In genomic region chr19:44647144-44647543, GRCh38 we compare ENCODE assay signal across 24 cellular contexts. TPM values are rescaled to one million over a fixed set of nuclear protein-coding genes. Genes with fewer than 3 reads are reported as not detected.
A peak's percentile ranks its signal among the peaks of the same experiment; 100 is the strongest.
DNase-seq lines count a peak whose midpoint lies in the region; ATAC-seq and TF ChIP-seq lines count a peak whose summit lies in the region.
"Had no signal": no experiment of that assay in that cellular context is flagged by ENCODE, and none has a peak within 500 bp of the region (broad histone marks: within the 10 kb centered on the region; RNA-seq: fewer than 3 reads in every experiment).

No MANE protein-coding gene starts in this region.

- CTCF ChIA-PET in MCF 10A (lab: Yijun Ruan, JAX), result interaction anchor here (0.6 to 2.5 kb wide), 3 partner anchors 10 to 76 kb away, joined by 4 to 23 read pairs (median 12); no protein-coding TSS in a partner anchor

- H3K27me3 Mint-ChIP-seq in MCF 10A (ENCODE audit: insufficient read depth, unreplicated experiment), result no peaks in the 10 kb centered on the region

- H3K27ac Mint-ChIP-seq in MCF 10A (ENCODE audit: low read depth, unreplicated experiment), result peak overlapping the region; percentile 64
- H3K27ac Mint-ChIP-seq: activated CD4-positive, alpha-beta memory T cell treated with anti-CD3 and anti-CD28 coated beads, Interleukin-2, amount 10 ng/mL, durations not matched to agents 7 days and 5 days; activated naive CD4-positive, alpha-beta T cell treated with anti-CD3 and anti-CD28 coated beads for 36 hours; CD8-positive, alpha-beta T cell; naive thymus-derived CD4-positive, alpha-beta T cell; WTC11 had no signal

- peaks cover 51% of the 10 kb centered on the region for H3K36me3 Mint-ChIP-seq in MCF 10A (ENCODE audit: insufficient read depth, unreplicated experiment)

- no peak for TF ChIP-seq CTCF in MCF 10A (IDR thresholded peaks at IDR 0.05; ENCODE audit: unreplicated experiment)
- TF ChIP-seq CTCF in breast epithelium (IDR thresholded peaks at IDR 0.05), result no peak
- no peak for TF ChIP-seq CTCF in left ventricle myocardium inferior (IDR thresholded peaks at IDR 0.05; ENCODE audit: borderline replicate concordance)

- peak overlapping the region in 1 of 2 donors; percentile 30 for H3K27ac ChIP-seq in breast epithelium
- peak overlapping the region; percentile 84 for H3K27ac ChIP-seq in left ventricle myocardium inferior (replicated peaks)
- H3K27ac ChIP-seq in aorta (ENCODE audit: low read depth in 1 of 2, low read length in 2 of 2), result no peak overlapping the region
- H3K27ac ChIP-seq: 22Rv1 had no signal

- H3K9me3 ChIP-seq in breast epithelium (no peaks in the 10 kb centered on the region), left ventricle myocardium inferior (replicated peaks) (no peaks in the 10 kb centered on the region), aorta (ENCODE audit: control insufficient read depth, low read length) (no peaks in the 10 kb centered on the region)

- no peak overlapping the region for H3K4me3 Mint-ChIP-seq in MCF 10A (ENCODE audit: unreplicated experiment)
- H3K4me3 Mint-ChIP-seq: activated CD4-positive, alpha-beta memory T cell treated with anti-CD3 and anti-CD28 coated beads, Interleukin-2, amount 10 ng/mL, durations not matched to agents 7 days and 5 days; activated naive CD4-positive, alpha-beta T cell treated with anti-CD3 and anti-CD28 coated beads for 36 hours; CD8-positive, alpha-beta T cell; WTC11 had no signal

- intact Hi-C loops in MCF 10A (cut with micrococcal nuclease), result no loop called here
- intact Hi-C loops in breast epithelium (cut with DNase I; ENCODE audit: low total_unique reads), result no loop called here
- intact Hi-C loops in left ventricle myocardium inferior (cut with micrococcal nuclease), result no loop called here
- intact Hi-C loops in posterior vena cava (cut with DNase I), result no loop called here
- intact Hi-C loops in aorta (cut with DNase I), result no loop called here

- H3K36me3 ChIP-seq in breast epithelium (no peaks in the 10 kb centered on the region), left ventricle myocardium inferior (peaks cover 31% of the 10 kb centered on the region), aorta (ENCODE audit: control insufficient read depth in 1 of 2, insufficient read depth in 2 of 2, low read length in 1 of 2) (peaks cover 0 to 9% of the 10 kb centered on the region in 2 donors)

- no peaks in the 10 kb centered on the region for H3K27me3 ChIP-seq in breast epithelium
- H3K27me3 ChIP-seq in left ventricle myocardium inferior (ENCODE audit: low read depth), result no peaks in the 10 kb centered on the region
- H3K27me3 ChIP-seq in aorta (ENCODE audit: control insufficient read depth in 1 of 2, insufficient read depth in 2 of 2, low read length in 1 of 2), result no peaks in the 10 kb centered on the region
- H3K27me3 ChIP-seq: dorsolateral prefrontal cortex had no signal

- DNase-seq in MCF 10A (ENCODE audit: unreplicated experiment) (no peak), breast epithelium (ENCODE audit: low spot score in 2 of 2) (no peak), left ventricle myocardium inferior (no peak), posterior vena cava (ENCODE audit: low spot score) (peak; percentile 76), aorta (peak; percentile 52 to 73), UCSD-AML1 (lab: John Stamatoyannopoulos, UW; ENCODE audit: unreplicated experiment) (no peak)
- no peak for DNase-seq in activated naive CD4-positive, alpha-beta T cell treated with Interleukin-2 at 50 U/mL for 16 hours
- DNase-seq: activated CD4-positive, alpha-beta memory T cell treated with anti-CD3 and anti-CD28 coated beads, Interleukin-2, amount 10 ng/mL, durations not matched to agents 7 days and 5 days; activated naive CD4-positive, alpha-beta T cell treated with anti-CD3 and anti-CD28 coated beads for 36 hours; AML-193; amygdala; caudate nucleus; CD8-positive, alpha-beta T cell; dorsolateral prefrontal cortex; KBM-7; mesendoderm; naive thymus-derived CD4-positive, alpha-beta T cell; NCI-H1436 treated with DMSO at 0.1 percent for 48 hours; NCI-H524 treated with DMSO at 0.1 percent for 48 hours had no signal

- no peak for TF ChIP-seq POLR2A in breast epithelium (IDR thresholded peaks at IDR 0.05)

- WGBS in aorta, 2 donors, result 22 to 67% methylated on average over 31 of the region's 31 CpGs

- H3K4me1 ChIP-seq in breast epithelium (no peaks in the 10 kb centered on the region), left ventricle myocardium inferior (peaks cover 66% of the 10 kb centered on the region), aorta (ENCODE audit: control insufficient read depth in 1 of 2, insufficient read depth in 2 of 2, low read length in 2 of 2) (no peaks in the 10 kb centered on the region)

- POLR2A ChIA-PET in MCF 10A (lab: Yijun Ruan, JAX), result no interaction called here

- no peak for ATAC-seq in aorta (ENCODE audit: low FRiP score)
- ATAC-seq in HG03097 (IDR thresholded peaks at IDR 0.05; ENCODE audit: low FRiP score, unreplicated experiment), result no peak
- ATAC-seq: CD8-positive, alpha-beta T cell; naive thymus-derived CD4-positive, alpha-beta T cell; WTC11 had no signal

- no peaks in the 10 kb centered on the region for H3K9me3 Mint-ChIP-seq in MCF 10A (ENCODE audit: unreplicated experiment)
- H3K9me3 Mint-ChIP-seq: activated CD4-positive, alpha-beta memory T cell treated with anti-CD3 and anti-CD28 coated beads, Interleukin-2, amount 10 ng/mL, durations not matched to agents 7 days and 5 days; activated naive CD4-positive, alpha-beta T cell treated with anti-CD3 and anti-CD28 coated beads for 36 hours; CD8-positive, alpha-beta T cell; naive thymus-derived CD4-positive, alpha-beta T cell; WTC11 had no signal

- peaks cover 10% of the 10 kb centered on the region for H3K4me1 Mint-ChIP-seq in MCF 10A (ENCODE audit: insufficient read depth, unreplicated experiment)
- H3K4me1 Mint-ChIP-seq: WTC11 had no signal

- no TSS peak for BruUV-seq in MCF 10A (replicated peaks; lab: Mats Ljungman, UMichigan)

- H3K4me3 ChIP-seq in breast epithelium, result peak overlapping the region in 1 of 3 donors; percentile 33
- peak overlapping the region; percentile 51 for H3K4me3 ChIP-seq in left ventricle myocardium inferior
- H3K4me3 ChIP-seq in aorta (ENCODE audit: low read length in 2 of 2), result no peak overlapping the region

RNA-seq across cellular contexts. Expression of gene PVR, which starts 3.4 kb away (rescaled TPM):
- total RNA-seq in MCF 10A (2022) (140 and 141 TPM in 2 replicates), breast epithelium (10 to 100 TPM in 2 of 3 donors, 1 to 10 TPM in 1; 8.5 to 30.2 (median 22.0) TPM), left ventricle myocardium inferior (33.5 TPM), posterior vena cava (10 to 100 TPM; 22.4 to 35.6 TPM), aorta (10 to 100 TPM; 31.3 to 44.2 TPM)
- 10 to 100 TPM in 1 of 2 donors, 1 to 10 TPM in 1; 7.4 to 24.6 TPM for polyA plus RNA-seq in aorta

RNA-seq across cellular contexts. Expression of gene CEACAM19, which starts 24.1 kb away (rescaled TPM):
- total RNA-seq in MCF 10A (2022) (13.2 and 25.6 TPM in 2 replicates), breast epithelium (1 to 10 TPM in 2 of 3 donors, under 1 TPM in 1; 0.96 to 5.3 (median 4.9) TPM), left ventricle myocardium inferior (2.2 TPM), posterior vena cava (1 to 10 TPM; 4.1 to 7.8 TPM), aorta (10 to 100 TPM; 12.7 TPM)
- 10 to 100 TPM in 1 of 2 donors, 1 to 10 TPM in 1; 1.8 to 18.4 TPM for polyA plus RNA-seq in aorta
- polyA plus RNA-seq: naive thymus-derived CD4-positive, alpha-beta T cell had no signal

RNA-seq across cellular contexts. Expression of gene IGSF23, which starts 33.8 kb away (rescaled TPM):
- total RNA-seq in MCF 10A (2022) (not detected in 2 replicates), breast epithelium (not detected), left ventricle myocardium inferior (not detected), posterior vena cava (not detected), aorta (not detected)
- 1 to 10 TPM in 1 of 2 donors, under 1 TPM in 1; 0.18 to 8.4 TPM for polyA plus RNA-seq in aorta
- total RNA-seq: activated CD4-positive, alpha-beta memory T cell treated with anti-CD3 and anti-CD28 coated beads, Interleukin-2, amount 10 ng/mL, durations not matched to agents 7 days and 5 days; activated naive CD4-positive, alpha-beta T cell treated with anti-CD3 and anti-CD28 coated beads for 36 hours; CD8-positive, alpha-beta T cell; dorsolateral prefrontal cortex; frontal cortex; naive thymus-derived CD4-positive, alpha-beta T cell; osteoblast; WTC11 had no signal
- polyA plus RNA-seq: naive thymus-derived CD4-positive, alpha-beta T cell had no signal

RNA-seq across cellular contexts. Expression of gene CEACAM16, which starts 51.8 kb away (rescaled TPM):
- not detected in 2 replicates for total RNA-seq in MCF 10A (2022)
- not detected for total RNA-seq in breast epithelium
- not detected for total RNA-seq in left ventricle myocardium inferior
- total RNA-seq in posterior vena cava, result not detected
- total RNA-seq in aorta, result under 1 TPM in 1 of 2 donors, not detected in 1; 0.36 TPM
- not detected for polyA plus RNA-seq in aorta
- total RNA-seq: activated CD4-positive, alpha-beta memory T cell treated with anti-CD3 and anti-CD28 coated beads, Interleukin-2, amount 10 ng/mL, durations not matched to agents 7 days and 5 days; activated naive CD4-positive, alpha-beta T cell treated with anti-CD3 and anti-CD28 coated beads for 36 hours; CD8-positive, alpha-beta T cell; dorsolateral prefrontal cortex; frontal cortex; naive thymus-derived CD4-positive, alpha-beta T cell; osteoblast; WTC11 had no signal
- polyA plus RNA-seq: naive thymus-derived CD4-positive, alpha-beta T cell had no signal

Comparison
In these comparisons a context has a peak if more than half of its experiments do, and no peak if none do; other contexts are left out.
1. DNase-seq: peak in posterior vena cava (single experiment) and aorta (2 of 2); none in MCF 10A (single experiment), breast epithelium (0 of 2), left ventricle myocardium inferior (single experiment), activated naive CD4-positive, alpha-beta T cell treated with Interleukin-2 at 50 U/mL for 16 hours (single experiment) and UCSD-AML1 (single experiment).